Comparison of ENCODE assay signal across 8 cellular contexts in genomic region chr2:40450066-40450841, GRCh38. TPM values are rescaled to one million over a fixed set of nuclear protein-coding genes. Genes with fewer than 3 reads are reported as not detected.
DNase-seq lines count a peak whose midpoint lies in the region; ATAC-seq, FAIRE-seq and TF ChIP-seq lines count a peak whose summit lies in the region.

No MANE protein-coding gene starts in this region.

- FAIRE-seq in GM12892 (lab: Jason Lieb, UNC), result no peak

- peak overlapping the region; percentile 65 for H3K9ac ChIP-seq in DND-41 (ENCODE audit: low read depth, low read length)

- peak overlapping the region; percentile 68 for H3K4me2 ChIP-seq in DND-41 (ENCODE audit: insufficient read depth, low read length)

- TF ChIP-seq CTCF in DND-41 (IDR thresholded peaks at IDR 0.05; ENCODE audit: borderline replicate concordance, extremely low read depth, low read length, poor library complexity, severe bottlenecking) (peak; percentile 38), ascending aorta (IDR thresholded peaks at IDR 0.05) (no peak), stomach (IDR thresholded peaks at IDR 0.05) (no peak), thyroid gland (IDR thresholded peaks at IDR 0.05) (no peak)

- no peak for TF ChIP-seq EP300 in stomach (IDR thresholded peaks at IDR 0.05)

- H3K4me1 ChIP-seq in DND-41 (ENCODE audit: insufficient read depth, low read length), result peaks cover 41% of the 10 kb centered on the region
- peaks cover 2 to 7% of the 10 kb centered on the region in 2 donors for H3K4me1 ChIP-seq in ascending aorta
- peaks cover 0 to 29% (median 18%) of the 10 kb centered on the region in 4 donors for H3K4me1 ChIP-seq in stomach
- H3K4me1 ChIP-seq in thyroid gland, result peaks cover 0 to 14% of the 10 kb centered on the region in 2 donors

- peaks cover 14% of the 10 kb centered on the region for H3K36me3 ChIP-seq in DND-41 (ENCODE audit: insufficient read depth, low read length)
- H3K36me3 ChIP-seq in ascending aorta, result no peaks in the 10 kb centered on the region
- H3K36me3 ChIP-seq in stomach, result no peaks in the 10 kb centered on the region
- no peaks in the 10 kb centered on the region for H3K36me3 ChIP-seq in thyroid gland

- peak; percentile 65 for DNase-seq in DND-41
- peak; percentile 63 for DNase-seq in NCI-H1694 (lab: John Stamatoyannopoulos, UW)
- no peak for DNase-seq in ascending aorta (ENCODE audit: low spot score in 2 of 2)
- no peak for DNase-seq in stomach
- DNase-seq in GM12892 (ENCODE audit: insufficient read length), result no peak
- no peak for DNase-seq in thyroid gland
- DNase-seq in activated CD4-positive, alpha-beta T cell treated with anti-CD3 and anti-CD28 coated beads, Interleukin-2, amount 50 U/mL, for 4 hours, result no peak

- WGBS in stomach, 5 donors, result 20 to 34% (median 30%) methylated on average over 14 of the region's 14 CpGs
- 21 to 24% methylated on average over 14 of the region's 14 CpGs for WGBS in thyroid gland, 2 donors

- ATAC-seq in DND-41 (ENCODE audit: insufficient read depth, low read depth), result peak; percentile 57

- intact Hi-C loops in ascending aorta (cut with DNase I) (loop anchor here (2.0 kb wide), 2 partner anchors 15 to 205 kb away; no protein-coding TSS in a partner anchor), stomach (cut with DNase I; ENCODE audit: low total_unique reads) (no loop called here), thyroid gland (cut with DNase I) (no loop called here)

- H2AFZ ChIP-seq in DND-41 (ENCODE audit: low read depth, low read length), result peak overlapping the region; percentile 83

- H4K20me1 ChIP-seq in DND-41 (ENCODE audit: insufficient read depth, low read length), result no peaks in the 10 kb centered on the region

- no peak for TF ChIP-seq POLR2A in stomach (IDR thresholded peaks at IDR 0.05)
- no peak for TF ChIP-seq POLR2A in GM12892 (IDR thresholded peaks at IDR 0.05; ENCODE audit: low read depth, low read length)
- TF ChIP-seq POLR2A in thyroid gland (IDR thresholded peaks at IDR 0.05), result no peak

- H3K79me2 ChIP-seq in DND-41 (ENCODE audit: insufficient read depth, low read length), result peaks cover 65% of the 10 kb centered on the region

- H3K27me3 ChIP-seq in DND-41 (ENCODE audit: insufficient read depth, low read length, poor library complexity), result no peaks in the 10 kb centered on the region
- H3K27me3 ChIP-seq in ascending aorta, result no peaks in the 10 kb centered on the region
- H3K27me3 ChIP-seq in layer of hippocampus (ENCODE audit: control insufficient read depth, insufficient read depth, low read length), result no peaks in the 10 kb centered on the region
- H3K27me3 ChIP-seq in stomach, result peaks cover 0 to 27% (median 5%) of the 10 kb centered on the region in 3 donors
- no peaks in the 10 kb centered on the region for H3K27me3 ChIP-seq in thyroid gland

- H3K4me3 ChIP-seq in DND-41 (ENCODE audit: low read depth in 1 of 2, low read length in 2 of 2), result peak overlapping the region; percentile 36 to 77
- H3K4me3 ChIP-seq in ascending aorta, result peak overlapping the region; percentile 62 to 78
- H3K4me3 ChIP-seq in stomach, result peak overlapping the region; percentile 50 to 61 (median 56)
- H3K4me3 ChIP-seq in thyroid gland (replicated peaks in 1 of 3), result peak overlapping the region in 1 of 3 donors; percentile 14

- no peaks in the 10 kb centered on the region for H3K9me3 ChIP-seq in DND-41 (ENCODE audit: insufficient read depth, low read length, severe bottlenecking)
- no peaks in the 10 kb centered on the region for H3K9me3 ChIP-seq in ascending aorta
- no peaks in the 10 kb centered on the region for H3K9me3 ChIP-seq in stomach
- H3K9me3 ChIP-seq in thyroid gland, result no peaks in the 10 kb centered on the region

- H3K27ac ChIP-seq in DND-41 (ENCODE audit: low read length), result peak overlapping the region; percentile 85
- peak overlapping the region; percentile 47 to 63 for H3K27ac ChIP-seq in ascending aorta
- H3K27ac ChIP-seq in layer of hippocampus (ENCODE audit: low read depth, low read length), result peak overlapping the region; percentile 24
- H3K27ac ChIP-seq in stomach, result peak overlapping the region; percentile 43 to 84 (median 73)
- no peak overlapping the region for H3K27ac ChIP-seq in thyroid gland

RNA-seq across cellular contexts. Expression of gene SLC8A1, which starts 1.6 kb away (rescaled TPM):
- 5.6 TPM for total RNA-seq in ascending aorta
- total RNA-seq in stomach, result 100 to 1,000 TPM in 1 of 5 donors, 10 to 100 TPM in 4; 12.3 to 105 (median 21.4) TPM
- under 1 TPM; 0.31 to 0.75 (median 0.33) TPM for polyA plus RNA-seq in stomach
- 0.25 TPM for polyA plus RNA-seq in GM12892 (2012; ENCODE audit: missing spikeins)
- total RNA-seq in thyroid gland, result 1 to 10 TPM; 2.0 to 5.1 (median 4.4) TPM

Comparison
In these comparisons a context has a peak if more than half of its experiments do, and no peak if none do; other contexts are left out.
1. DNase-seq: peak in DND-41 (single experiment) and NCI-H1694 (single experiment); none in ascending aorta (0 of 2), stomach (single experiment), GM12892 (single experiment), thyroid gland (0 of 2) and activated CD4-positive, alpha-beta T cell treated with anti-CD3 and anti-CD28 coated beads, Interleukin-2, amount 50 U/mL, for 4 hours (0 of 2).
2. H3K27ac ChIP-seq: peak in DND-41 (single experiment), ascending aorta (2 of 2), layer of hippocampus (single experiment) and stomach (5 of 5); none in thyroid gland (0 of 3).